23 cellular contexts compared by ENCODE assay signal in genomic region chr5:25444697-25445096, GRCh38.
A peak's percentile ranks its signal among the peaks of the same experiment; 100 is the strongest.
DNase-seq lines count a peak whose midpoint lies in the region; ATAC-seq, FAIRE-seq and TF ChIP-seq lines count a peak whose summit lies in the region.
"Had no signal": no experiment of that assay in that cellular context is flagged by ENCODE, and none has a peak within 500 bp of the region (broad histone marks: within the 10 kb centered on the region; RNA-seq: fewer than 3 reads in every experiment).

No MANE protein-coding gene starts in this region.

- POLR2A ChIA-PET in WTC11 (lab: Charles Lee) = no interaction called here

- DNase-seq in H54 (ENCODE audit: insufficient read length, low spot score) (no peak), WTC11 (ENCODE audit: low spot score) (no peak), iPS DF 6.9 (ENCODE audit: low read depth, low spot score) (no peak), nephron progenitor cell (no peak), Right ventricle myocardium superior (no peak), foreskin melanocyte (no peak), GM13977 (ENCODE audit: low spot score) (no peak), ecto neural progenitor cell (ENCODE audit: low spot score) (no peak)
- DNase-seq: Caco-2; CD4-positive, alpha-beta T cell; GDM1; NCI-H1092 treated with DMSO at 0.1 percent for 48 hours; NCI-H146; NCI-H2029 treated with DMSO at 0.1 percent for 48 hours; NCI-H2171; NCI-H526; PC-9; SJCRH30 had no signal

- H3K36me3 Mint-ChIP-seq in WTC11 = peaks cover 48% of the 10 kb centered on the region
- H3K36me3 Mint-ChIP-seq in nephron progenitor cell (ENCODE audit: low read depth) = no peaks in the 10 kb centered on the region

- FAIRE-seq in H54 (lab: Jason Lieb, UNC) = peak; percentile 30
- FAIRE-seq: GM12891, GM18507, K562 had no signal

- no peaks in the 10 kb centered on the region for H3K4me1 ChIP-seq in iPS DF 6.9 (ENCODE audit: control insufficient read depth, insufficient read depth, low read length)
- H3K4me1 ChIP-seq: Caco-2, SJCRH30 had no signal

- in situ Hi-C loops in GM13977 (cut with MboI; ENCODE audit: low pct_unique_long_range_greater_than_20kb, low sequenced_read_pairs, unreplicated experiment) = no loop called here

- no peak for TF ChIP-seq POLR2A in H54 (IDR thresholded peaks at IDR 0.05; ENCODE audit: low read depth, low read length)

- H3K36me3 ChIP-seq in iPS DF 6.9 (ENCODE audit: control insufficient read depth, insufficient read depth, low read length) = no peaks in the 10 kb centered on the region; the same call in 1 of the 2 replicates
- H3K36me3 ChIP-seq: HAP-1, SJCRH30 had no signal

- H3K9me3 ChIP-seq in iPS DF 6.9 (ENCODE audit: control insufficient read depth, insufficient read depth, low read length) = no peaks in the 10 kb centered on the region
- H3K9me3 ChIP-seq: Caco-2, HAP-1, SJCRH30 had no signal

- no peaks in the 10 kb centered on the region for H3K27me3 ChIP-seq in iPS DF 6.9 (ENCODE audit: control insufficient read depth, insufficient read depth, low read length)
- H3K27me3 ChIP-seq: SJCRH30 had no signal

- H3K4me1 Mint-ChIP-seq in WTC11 (peaks cover 27% of the 10 kb centered on the region), nephron progenitor cell (peaks cover 61% of the 10 kb centered on the region)

- H3K27ac Mint-ChIP-seq in WTC11 = peak overlapping the region; percentile 99
- H3K27ac Mint-ChIP-seq in nephron progenitor cell = peak overlapping the region; percentile 87
- H3K27ac Mint-ChIP-seq: CD4-positive, alpha-beta T cell had no signal

- no peaks in the 10 kb centered on the region for H3K9me3 Mint-ChIP-seq in WTC11
- H3K9me3 Mint-ChIP-seq in nephron progenitor cell = no peaks in the 10 kb centered on the region

- no peak overlapping the region for H3K27ac ChIP-seq in iPS DF 6.9 (ENCODE audit: low read length)
- H3K27ac ChIP-seq: PC-9, RWPE1, SJCRH30 had no signal

- H3K4me3 Mint-ChIP-seq in WTC11 (peak overlapping the region; percentile 98), nephron progenitor cell (peak overlapping the region; percentile 86)
- H3K4me3 Mint-ChIP-seq: CD4-positive, alpha-beta T cell had no signal

- H3K27me3 Mint-ChIP-seq in WTC11 (ENCODE audit: low read depth) (no peaks in the 10 kb centered on the region), nephron progenitor cell (ENCODE audit: low read depth, poor library complexity) (no peaks in the 10 kb centered on the region)
- H3K27me3 Mint-ChIP-seq: CD4-positive, alpha-beta T cell had no signal

- TF ChIP-seq CTCF in WTC11 (IDR thresholded peaks at IDR 0.05) = no peak
- TF ChIP-seq CTCF in nephron progenitor cell (IDR thresholded peaks at IDR 0.05) = no peak
- no peak for TF ChIP-seq CTCF in GM13977 (IDR thresholded peaks at IDR 0.05; ENCODE audit: extremely low read depth, insufficient read depth, missing control alignments)

- no CpG with 5 or more reads among the region's 2 CpGs for WGBS in iPS DF 6.9 (ENCODE audit: insufficient coverage, insufficient read length)

- intact Hi-C loops in Right ventricle myocardium superior (cut with DNase I) = no loop called here

- H3K4me3 ChIP-seq in iPS DF 6.9 (ENCODE audit: low read length) = peak overlapping the region; percentile 83; the same call in 1 of the 2 replicates
- H3K4me3 ChIP-seq: HAP-1, K562, PC-9, SJCRH30 had no signal

- CTCF ChIA-PET in WTC11 (lab: Charles Lee) = no interaction called here

- ATAC-seq in WTC11 (no peak), Right ventricle myocardium superior (ENCODE audit: poor library complexity) (no peak)
- ATAC-seq: K562 had no signal

TF ChIP-seq in WTC11, 78 proteins besides CTCF, POLR2A, EP300 and RAD21:
- TF ChIP-seq SMAD4 (CRISPR knock-in tag; IDR thresholded peaks at IDR 0.05) (no peak), ETV6 (CRISPR knock-in tag; IDR thresholded peaks at IDR 0.05) (no peak), NFATC4 (CRISPR knock-in tag; IDR thresholded peaks at IDR 0.05) (peak; percentile 83), JUN (CRISPR knock-in tag; IDR thresholded peaks at IDR 0.05) (no peak), MAX (CRISPR knock-in tag; IDR thresholded peaks at IDR 0.05) (no peak), STAT6 (CRISPR knock-in tag; conservative IDR thresholded peaks at IDR 0.05; ENCODE audit: low read depth) (no peak), FOXJ3 (CRISPR knock-in tag; IDR thresholded peaks at IDR 0.05; ENCODE audit: borderline replicate concordance) (no peak), CREM (CRISPR knock-in tag; IDR thresholded peaks at IDR 0.05) (no peak), ZNF416 (CRISPR knock-in tag; IDR thresholded peaks at IDR 0.05) (0 out of 2 replicates have a peak, but pooled peaks have one; percentile 36), SMAD3 (CRISPR knock-in tag; IDR thresholded peaks at IDR 0.05; ENCODE audit: borderline replicate concordance) (no peak), E2F1 (CRISPR knock-in tag; IDR thresholded peaks at IDR 0.05) (no peak), USF1 (CRISPR knock-in tag; IDR thresholded peaks at IDR 0.05) (no peak), PRRX2 (CRISPR knock-in tag; IDR thresholded peaks at IDR 0.05) (0 out of 2 replicates have a peak, but pooled peaks have one; percentile 39)
